18 cellular contexts compared by ENCODE assay signal in the genomic region with DNA sequence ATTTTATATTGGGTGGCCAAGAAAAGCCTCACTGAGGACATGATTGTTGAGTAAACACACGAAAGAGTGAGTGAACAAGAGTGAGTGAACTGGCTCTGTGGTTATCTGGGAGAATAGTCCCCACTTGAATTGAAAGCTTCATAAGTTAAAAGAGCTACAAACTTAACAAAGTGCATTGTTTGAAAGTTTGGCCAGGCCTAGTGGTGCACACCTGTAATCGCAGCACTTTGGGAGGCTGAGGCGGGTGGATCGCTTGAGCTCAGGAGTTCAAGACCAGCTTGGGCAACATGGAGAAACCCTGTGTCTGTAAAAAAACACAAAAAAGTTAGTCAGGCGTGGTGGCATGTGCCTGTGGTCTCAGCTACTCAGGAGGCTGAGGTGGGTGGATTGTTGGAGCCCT. TPM values are rescaled to one million over a fixed set of nuclear protein-coding genes. Genes with fewer than 3 reads are reported as not detected.
DNase-seq lines count a peak whose midpoint lies in the region; TF ChIP-seq lines count a peak whose summit lies in the region.
"Had no signal": no experiment of that assay in that cellular context is flagged by ENCODE, and none has a peak within 500 bp of the region (broad histone marks: within the 10 kb centered on the region; RNA-seq: fewer than 3 reads in every experiment).

No MANE protein-coding gene starts in this region.

- H4K20me1 ChIP-seq in Loucy (ENCODE audit: insufficient read depth, low read length, poor library complexity, severe bottlenecking), result no peaks in the 10 kb centered on the region
- no peaks in the 10 kb centered on the region for H4K20me1 ChIP-seq in neural progenitor cell (ENCODE audit: low read depth)

- H3K79me2 ChIP-seq in Loucy (ENCODE audit: insufficient read depth, low read length), result no peaks in the 10 kb centered on the region
- H3K79me2 ChIP-seq in neural progenitor cell (ENCODE audit: low read depth), result no peaks in the 10 kb centered on the region

- H3K4me1 ChIP-seq in Loucy (ENCODE audit: insufficient read depth, low read length, poor library complexity, severe bottlenecking) (no peaks in the 10 kb centered on the region), neural progenitor cell (no peaks in the 10 kb centered on the region)
- H3K4me1 ChIP-seq: A549, HAP-1 had no signal

- H2AFZ ChIP-seq in Loucy (ENCODE audit: low read length) (no peak overlapping the region), neural progenitor cell (replicated peaks) (no peak overlapping the region)
- H2AFZ ChIP-seq: GM23248 had no signal

- H3F3A ChIP-seq in Loucy (ENCODE audit: low read depth) (no peaks in the 10 kb centered on the region), neural progenitor cell (ENCODE audit: low read depth) (no peaks in the 10 kb centered on the region)

- H3K4me2 ChIP-seq in Loucy (ENCODE audit: low read depth, low read length, poor library complexity, severe bottlenecking) (no peak overlapping the region), neural progenitor cell (no peak overlapping the region)
- H3K4me2 ChIP-seq: A549 had no signal

- DNase-seq in endothelial cell (ENCODE audit: low spot score) (no peak), neural progenitor cell (ENCODE audit: low spot score) (no peak), SHP77 treated with DMSO at 0.1 percent for 48 hours (lab: John Stamatoyannopoulos, UW) (no peak), superior temporal gyrus (ENCODE audit: extremely low spot score) (no peak), NCI-H146 treated with DMSO at 0.1 percent for 48 hours (lab: John Stamatoyannopoulos, UW; ENCODE audit: unreplicated experiment) (no peak)
- DNase-seq: CD8-positive, alpha-beta T cell; COR-L47; DMS153; DMS79 treated with DMSO at 0.1 percent for 48 hours; GF-D8; GM23248 had no signal

- H3K4me3 Mint-ChIP-seq in endothelial cell (ENCODE audit: unreplicated experiment), result no peak overlapping the region
- no peak overlapping the region for H3K4me3 Mint-ChIP-seq in neural progenitor cell
- H3K4me3 Mint-ChIP-seq: CD14-positive monocyte; CD8-positive, alpha-beta T cell; IgD-negative memory B cell had no signal

- H3K27me3 ChIP-seq in Loucy (ENCODE audit: insufficient read depth, low read length, poor library complexity, severe bottlenecking), result no peaks in the 10 kb centered on the region
- H3K27me3 ChIP-seq in neural progenitor cell, result no peaks in the 10 kb centered on the region

- H3K4me3 ChIP-seq in Loucy (ENCODE audit: low read length, poor library complexity, severe bottlenecking) (no peak overlapping the region), neural progenitor cell (no peak overlapping the region)
- H3K4me3 ChIP-seq: A549, GM12878, GM23248, HAP-1 had no signal

- H3K36me3 ChIP-seq in Loucy (ENCODE audit: insufficient read depth, low read length), result peaks cover 99% of the 10 kb centered on the region
- peaks cover 37% of the 10 kb centered on the region for H3K36me3 ChIP-seq in neural progenitor cell

- no peaks in the 10 kb centered on the region for H3K9me2 ChIP-seq in Loucy (replicated peaks; ENCODE audit: low read depth, low read length)

- H3K27ac Mint-ChIP-seq in endothelial cell (ENCODE audit: unreplicated experiment) (no peak overlapping the region), neural progenitor cell (no peak overlapping the region)
- H3K27ac Mint-ChIP-seq: CD8-positive, alpha-beta T cell; IgD-negative memory B cell had no signal

- H3K36me3 Mint-ChIP-seq in endothelial cell (ENCODE audit: low read depth, unreplicated experiment), result peaks cover 11% of the 10 kb centered on the region
- H3K36me3 Mint-ChIP-seq in neural progenitor cell, result peaks cover 18% of the 10 kb centered on the region

- TF ChIP-seq CTCF in GM12873 (IDR thresholded peaks at IDR 0.05; ENCODE audit: insufficient read depth, low read depth, low read length, missing control alignments), result peak; percentile 18
- peak; percentile 15; the same call in 1 of the 2 replicates for TF ChIP-seq CTCF in Loucy (conservative IDR thresholded peaks at IDR 0.05; ENCODE audit: low read length)
- peak; percentile 33 for TF ChIP-seq CTCF in endothelial cell (IDR thresholded peaks at IDR 0.05; ENCODE audit: unreplicated experiment)
- peak; percentile 7 for TF ChIP-seq CTCF in neural progenitor cell (IDR thresholded peaks at IDR 0.05)

- H3K9me3 ChIP-seq in Loucy (ENCODE audit: insufficient read depth, low read depth, low read length) (no peaks in the 10 kb centered on the region), neural progenitor cell (ENCODE audit: low read depth) (no peaks in the 10 kb centered on the region)
- H3K9me3 ChIP-seq: A549, HAP-1 had no signal

- H3K27ac ChIP-seq in neural progenitor cell, result no peak overlapping the region
- H3K27ac ChIP-seq: A549, GM23248 had no signal

- H3K4me1 Mint-ChIP-seq in endothelial cell (ENCODE audit: unreplicated experiment), result no peaks in the 10 kb centered on the region
- H3K4me1 Mint-ChIP-seq in neural progenitor cell, result no peaks in the 10 kb centered on the region
- H3K4me1 Mint-ChIP-seq: CD14-positive monocyte, IgD-negative memory B cell had no signal

- H3K9ac ChIP-seq in Loucy (ENCODE audit: low read depth, low read length, poor library complexity, severe bottlenecking), result no peak overlapping the region
- H3K9ac ChIP-seq in neural progenitor cell, result no peak overlapping the region
- H3K9ac ChIP-seq: GM23248 had no signal

- H3K27me3 Mint-ChIP-seq in endothelial cell (ENCODE audit: unreplicated experiment), result no peaks in the 10 kb centered on the region
- no peaks in the 10 kb centered on the region for H3K27me3 Mint-ChIP-seq in neural progenitor cell (ENCODE audit: insufficient read depth, low read depth)
- H3K27me3 Mint-ChIP-seq: IgD-negative memory B cell had no signal

- H3K9me3 Mint-ChIP-seq in endothelial cell (ENCODE audit: unreplicated experiment), result no peaks in the 10 kb centered on the region
- no peaks in the 10 kb centered on the region for H3K9me3 Mint-ChIP-seq in neural progenitor cell
- H3K9me3 Mint-ChIP-seq: CD14-positive monocyte; CD8-positive, alpha-beta T cell; IgD-negative memory B cell had no signal

RNA-seq across cellular contexts. Expression of gene SMC2, which starts 26.9 kb away (rescaled TPM):
- 19.7 TPM for total RNA-seq in endothelial cell (ENCODE audit: unreplicated experiment)
- total RNA-seq in neural progenitor cell (ENCODE audit: low replicate concordance), result 34.8 and 46.7 TPM in 2 replicates
